In genomic region chr1:53888716-53889115, GRCh38 we compare ENCODE assay signal across 9 cellular contexts. TPM values are rescaled to one million over a fixed set of nuclear protein-coding genes. Genes with fewer than 3 reads are reported as not detected.
DNase-seq lines count a peak whose midpoint lies in the region; ATAC-seq, FAIRE-seq and TF ChIP-seq lines count a peak whose summit lies in the region.
"Had no signal": no experiment of that assay in that cellular context is flagged by ENCODE, and none has a peak within 500 bp of the region (broad histone marks: within the 10 kb centered on the region; RNA-seq: fewer than 3 reads in every experiment).

No MANE protein-coding gene starts in this region.

- H3K27ac ChIP-seq in DND-41 (ENCODE audit: low read length) (peak overlapping the region; percentile 79; the same call in 1 of the 2 replicates), RWPE2 (ENCODE audit: poor library complexity, severe bottlenecking) (no peak overlapping the region), endothelial cell of umbilical vein (ENCODE audit: insufficient read depth, low read depth, low read length) (no peak overlapping the region), parathyroid adenoma (peak overlapping the region; percentile 65), foreskin keratinocyte (no peak overlapping the region)

- no TSS peak for BruUV-seq in endothelial cell of umbilical vein (replicated peaks; lab: Mats Ljungman, UMichigan)

- DNase-seq in DND-41 (no peak), RWPE2 (ENCODE audit: low spot score) (no peak), endothelial cell of umbilical vein (ENCODE audit: low read depth, low spot score) (peak; percentile 41), NCI-H524 treated with DMSO at 0.1 percent for 48 hours (lab: John Stamatoyannopoulos, UW) (no peak), foreskin keratinocyte (no peak)

- no peak overlapping the region; the same call in 1 of the 2 replicates for H2AFZ ChIP-seq in DND-41 (ENCODE audit: low read depth, low read length)
- no peak overlapping the region for H2AFZ ChIP-seq in endothelial cell of umbilical vein (ENCODE audit: low read depth, low read length)
- no peak overlapping the region for H2AFZ ChIP-seq in parathyroid adenoma

- no peak for TF ChIP-seq POLR2A in endothelial cell of umbilical vein (IDR thresholded peaks at IDR 0.05; ENCODE audit: low read depth, low read length)

- CTCF ChIA-PET in endothelial cell of umbilical vein (lab: Charles Lee): interaction anchor here (2.5 kb wide), 1 partner anchor 10 kb away, joined by 12 read pairs; no protein-coding TSS in a partner anchor

- H3K4me3 ChIP-seq in DND-41 (ENCODE audit: low read depth in 1 of 2, low read length in 2 of 2): peak overlapping the region; percentile 81 to 98; a peak in 2 of 4 replicates
- peak overlapping the region; percentile 79 for H3K4me3 ChIP-seq in RWPE2 (ENCODE audit: severe bottlenecking)
- peak overlapping the region in 1 of 3 experiments; percentile 67 for H3K4me3 ChIP-seq in endothelial cell of umbilical vein (replicated peaks in 1 of 3; ENCODE audit: insufficient read depth in 1 of 3, low read depth in 1 of 3, low read length in 3 of 3)
- H3K4me3 ChIP-seq in parathyroid adenoma (ENCODE audit: low read depth, low read length): peak overlapping the region; percentile 96

- POLR2A ChIA-PET in endothelial cell of umbilical vein (lab: Charles Lee): no interaction called here

- peak overlapping the region; percentile 71 for H3K9ac ChIP-seq in DND-41 (ENCODE audit: low read depth, low read length)
- H3K9ac ChIP-seq in endothelial cell of umbilical vein (replicated peaks; ENCODE audit: extremely low read depth, insufficient read depth, low read length): no peak overlapping the region
- no peak overlapping the region for H3K9ac ChIP-seq in parathyroid adenoma

- H3K27me3 ChIP-seq in DND-41 (ENCODE audit: insufficient read depth, low read length, poor library complexity) (no peaks in the 10 kb centered on the region), RWPE2 (ENCODE audit: insufficient read depth, poor library complexity, severe bottlenecking) (no peaks in the 10 kb centered on the region), endothelial cell of umbilical vein (ENCODE audit: control insufficient read depth in 2 of 2, insufficient read depth in 2 of 2, low read length in 2 of 2) (no peaks in the 10 kb centered on the region), parathyroid adenoma (ENCODE audit: control insufficient read depth, insufficient read depth, low read length) (no peaks in the 10 kb centered on the region), foreskin keratinocyte (no peaks in the 10 kb centered on the region)

- H3K36me3 ChIP-seq in DND-41 (ENCODE audit: insufficient read depth, low read length): peaks cover 3% of the 10 kb centered on the region
- no peaks in the 10 kb centered on the region for H3K36me3 ChIP-seq in RWPE2 (ENCODE audit: low read depth)
- no peaks in the 10 kb centered on the region for H3K36me3 ChIP-seq in endothelial cell of umbilical vein (ENCODE audit: control insufficient read depth in 2 of 2, extremely low read depth in 1 of 2, insufficient read depth in 2 of 2, low read length in 2 of 2)
- H3K36me3 ChIP-seq in parathyroid adenoma (ENCODE audit: control insufficient read depth, insufficient read depth, low read length): no peaks in the 10 kb centered on the region

- no peak for FAIRE-seq in endothelial cell of umbilical vein (lab: Jason Lieb, UNC)

- H3K4me1 ChIP-seq in DND-41 (ENCODE audit: insufficient read depth, low read length): peaks cover 23% of the 10 kb centered on the region
- peaks cover 4% of the 10 kb centered on the region for H3K4me1 ChIP-seq in RWPE2 (ENCODE audit: insufficient read depth, poor library complexity, severe bottlenecking)
- peaks cover 8% of the 10 kb centered on the region for H3K4me1 ChIP-seq in endothelial cell of umbilical vein (ENCODE audit: control insufficient read depth, extremely low read depth, insufficient read depth, low read length)
- peaks cover 5% of the 10 kb centered on the region for H3K4me1 ChIP-seq in parathyroid adenoma
- peaks cover 6% of the 10 kb centered on the region for H3K4me1 ChIP-seq in foreskin keratinocyte

- no peak for ATAC-seq in DND-41 (ENCODE audit: insufficient read depth, low read depth)
- ATAC-seq in RWPE2 (ENCODE audit: low read depth): no peak
- no peak for ATAC-seq in HG02642 (IDR thresholded peaks at IDR 0.05; ENCODE audit: poor library complexity, unreplicated experiment)
- no peak for ATAC-seq in GM18907 (IDR thresholded peaks at IDR 0.05; ENCODE audit: unreplicated experiment)
- ATAC-seq in foreskin keratinocyte: no peak

- dilution Hi-C loops in endothelial cell of umbilical vein (cut with MboI; ENCODE audit: extremely low pct_ligation_motif_present, low sequenced_read_pairs): no loop called here

- H3K4me2 ChIP-seq in DND-41 (ENCODE audit: insufficient read depth, low read length) (peak overlapping the region; percentile 95), endothelial cell of umbilical vein (ENCODE audit: insufficient read depth, low read length) (peak overlapping the region; percentile 36), parathyroid adenoma (ENCODE audit: low read length) (peak overlapping the region; percentile 70)

- peaks cover 6% of the 10 kb centered on the region for H3K79me2 ChIP-seq in DND-41 (ENCODE audit: insufficient read depth, low read length)
- no peaks in the 10 kb centered on the region for H3K79me2 ChIP-seq in endothelial cell of umbilical vein (ENCODE audit: control insufficient read depth, insufficient read depth, low read length)
- H3K79me2 ChIP-seq in parathyroid adenoma: no peaks in the 10 kb centered on the region

- intact Hi-C loops in endothelial cell of umbilical vein (cut with micrococcal nuclease): loop anchor here (1.0 to 2.0 kb wide), 2 partner anchors 50 to 57 kb away; partner anchors contain the start of genes IFT25 and NDC1

- no peaks in the 10 kb centered on the region for H3K9me1 ChIP-seq in endothelial cell of umbilical vein (replicated peaks; ENCODE audit: control insufficient read depth, extremely low read depth, insufficient read depth, low read length)

- no peaks in the 10 kb centered on the region for H3K9me3 ChIP-seq in DND-41 (ENCODE audit: insufficient read depth, low read length, severe bottlenecking)
- no peaks in the 10 kb centered on the region for H3K9me3 ChIP-seq in RWPE2 (ENCODE audit: severe bottlenecking)
- H3K9me3 ChIP-seq in endothelial cell of umbilical vein (replicated peaks; ENCODE audit: control insufficient read depth, insufficient read depth, low read length): no peaks in the 10 kb centered on the region
- no peaks in the 10 kb centered on the region for H3K9me3 ChIP-seq in parathyroid adenoma (ENCODE audit: control insufficient read depth, low read length)

- H4K20me1 ChIP-seq in DND-41 (ENCODE audit: insufficient read depth, low read length) (no peaks in the 10 kb centered on the region), endothelial cell of umbilical vein (replicated peaks; ENCODE audit: control insufficient read depth, extremely low read depth, insufficient read depth, low read length) (no peaks in the 10 kb centered on the region)

- TF ChIP-seq CTCF in DND-41 (IDR thresholded peaks at IDR 0.05; ENCODE audit: borderline replicate concordance, extremely low read depth, low read length, poor library complexity, severe bottlenecking): no peak
- no peak for TF ChIP-seq CTCF in RWPE2 (IDR thresholded peaks at IDR 0.05; ENCODE audit: poor library complexity, severe bottlenecking)
- no peak for TF ChIP-seq CTCF in endothelial cell of umbilical vein (IDR thresholded peaks at IDR 0.05; ENCODE audit: extremely low read depth in 1 of 2, insufficient read depth in 1 of 2, low read depth in 1 of 2, low read length in 2 of 2)
- TF ChIP-seq CTCF in parathyroid adenoma (IDR thresholded peaks at IDR 0.05): no peak
- no peak for TF ChIP-seq CTCF in foreskin keratinocyte (conservative IDR thresholded peaks at IDR 0.05)

RNA-seq across cellular contexts. Expression of gene YIPF1, which starts 0.9 kb away (rescaled TPM):
- total RNA-seq in endothelial cell of umbilical vein (14.8 TPM in 2 replicates), foreskin keratinocyte (21.8 and 25.7 TPM in 2 replicates)
- polyA plus RNA-seq in endothelial cell of umbilical vein (26.2 and 28.1 TPM in 2 replicates), foreskin keratinocyte (22.2 and 22.6 TPM in 2 replicates)
- 20.5 and 23.6 TPM in 2 replicates for polyA plus RNA-seq in endothelial cell of umbilical vein (2011; cell fraction: cytosol; rRNA removed)
- polyA plus RNA-seq in endothelial cell of umbilical vein (2011; cell fraction: nucleus; rRNA removed): 19.9 and 21.6 TPM in 2 replicates
- polyA plus RNA-seq in endothelial cell of umbilical vein (2012): 15.1 and 18.8 TPM in 2 replicates
- 25.5 and 29.5 TPM in 2 replicates for polyA minus RNA-seq in endothelial cell of umbilical vein
- polyA minus RNA-seq in endothelial cell of umbilical vein (2011; cell fraction: cytosol; rRNA and poly(A)+ RNA removed): 6.6 TPM
- polyA minus RNA-seq in endothelial cell of umbilical vein (2011; cell fraction: nucleus; rRNA and poly(A)+ RNA removed): 6.6 and 9.8 TPM in 2 replicates

RNA-seq across cellular contexts. Expression of gene DIO1, which starts 5.3 kb away (rescaled TPM):
- total RNA-seq in endothelial cell of umbilical vein (not detected in 2 replicates), foreskin keratinocyte (not detected in 2 replicates)
- polyA plus RNA-seq in endothelial cell of umbilical vein (not detected in 2 replicates), foreskin keratinocyte (not detected in 2 replicates)
- not detected in 2 replicates for polyA plus RNA-seq in endothelial cell of umbilical vein (2011; cell fraction: cytosol; rRNA removed)
- not detected in 2 replicates for polyA plus RNA-seq in endothelial cell of umbilical vein (2011; cell fraction: nucleus; rRNA removed)
- 0.09 and 0.16 TPM in 2 replicates for polyA plus RNA-seq in endothelial cell of umbilical vein (2012)
- polyA minus RNA-seq in endothelial cell of umbilical vein: not detected in 2 replicates
- polyA minus RNA-seq in endothelial cell of umbilical vein (2011; cell fraction: cytosol; rRNA and poly(A)+ RNA removed): not detected
- polyA minus RNA-seq in endothelial cell of umbilical vein (2011; cell fraction: nucleus; rRNA and poly(A)+ RNA removed): not detected in 2 replicates
- total RNA-seq: Right ventricle myocardium inferior had no signal

RNA-seq across cellular contexts. Expression of gene NDC1, which starts 50.6 kb away (rescaled TPM):
- total RNA-seq in endothelial cell of umbilical vein (29.2 and 30.2 TPM in 2 replicates), foreskin keratinocyte (34.4 and 40.0 TPM in 2 replicates)
- polyA plus RNA-seq in endothelial cell of umbilical vein (21.9 and 23.2 TPM in 2 replicates), foreskin keratinocyte (12.1 and 17.4 TPM in 2 replicates)
- 15.2 and 17.3 TPM in 2 replicates for polyA plus RNA-seq in endothelial cell of umbilical vein (2011; cell fraction: cytosol; rRNA removed)
- 10.8 and 12.3 TPM in 2 replicates for polyA plus RNA-seq in endothelial cell of umbilical vein (2011; cell fraction: nucleus; rRNA removed)
- 11.1 and 23.9 TPM in 2 replicates for polyA plus RNA-seq in endothelial cell of umbilical vein (2012)
- 67.3 and 69.5 TPM in 2 replicates for polyA minus RNA-seq in endothelial cell of umbilical vein
- 64.5 TPM for polyA minus RNA-seq in endothelial cell of umbilical vein (2011; cell fraction: cytosol; rRNA and poly(A)+ RNA removed)
- 14.1 and 22.1 TPM in 2 replicates for polyA minus RNA-seq in endothelial cell of umbilical vein (2011; cell fraction: nucleus; rRNA and poly(A)+ RNA removed)

RNA-seq across cellular contexts. Expression of gene IFT25, which starts 56.8 kb away (rescaled TPM):
- 31.4 and 34.0 TPM in 2 replicates for total RNA-seq in endothelial cell of umbilical vein
- 8.4 and 13.0 TPM in 2 replicates for polyA plus RNA-seq in endothelial cell of umbilical vein
- polyA plus RNA-seq in endothelial cell of umbilical vein (2011; cell fraction: cytosol; rRNA removed): 24.3 and 29.0 TPM in 2 replicates
- polyA plus RNA-seq in endothelial cell of umbilical vein (2011; cell fraction: nucleus; rRNA removed): 17.4 and 23.7 TPM in 2 replicates
- 28.7 and 44.1 TPM in 2 replicates for polyA plus RNA-seq in endothelial cell of umbilical vein (2012)
- polyA minus RNA-seq in endothelial cell of umbilical vein: 3.4 and 5.1 TPM in 2 replicates
- polyA minus RNA-seq in endothelial cell of umbilical vein (2011; cell fraction: cytosol; rRNA and poly(A)+ RNA removed): 10.3 TPM
- polyA minus RNA-seq in endothelial cell of umbilical vein (2011; cell fraction: nucleus; rRNA and poly(A)+ RNA removed): 10.1 and 18.3 TPM in 2 replicates
- 35.2 and 42.3 TPM in 2 replicates for total RNA-seq in foreskin keratinocyte
- polyA plus RNA-seq in foreskin keratinocyte: 49.5 and 55.5 TPM in 2 replicates

RNA-seq across cellular contexts. Expression of gene LRRC42, which starts 57.4 kb away (rescaled TPM):
- total RNA-seq in endothelial cell of umbilical vein (26.1 and 28.1 TPM in 2 replicates), foreskin keratinocyte (53.9 and 71.2 TPM in 2 replicates)
- polyA plus RNA-seq in endothelial cell of umbilical vein (21.8 and 25.3 TPM in 2 replicates), foreskin keratinocyte (52.0 and 71.4 TPM in 2 replicates)
- polyA plus RNA-seq in endothelial cell of umbilical vein (2011; cell fraction: cytosol; rRNA removed): 35.6 and 38.0 TPM in 2 replicates
- polyA plus RNA-seq in endothelial cell of umbilical vein (2011; cell fraction: nucleus; rRNA removed): 18.3 and 20.5 TPM in 2 replicates
- 29.6 and 30.9 TPM in 2 replicates for polyA plus RNA-seq in endothelial cell of umbilical vein (2012)
- polyA minus RNA-seq in endothelial cell of umbilical vein: 16.1 and 24.7 TPM in 2 replicates
- polyA minus RNA-seq in endothelial cell of umbilical vein (2011; cell fraction: cytosol; rRNA and poly(A)+ RNA removed): 14.3 TPM
- polyA minus RNA-seq in endothelial cell of umbilical vein (2011; cell fraction: nucleus; rRNA and poly(A)+ RNA removed): 8.1 and 8.9 TPM in 2 replicates

Comparison
In these comparisons a context has a peak if more than half of its experiments do, and no peak if none do; other contexts are left out.
1. H3K27ac ChIP-seq: peak in DND-41 (single experiment) and parathyroid adenoma (single experiment); none in RWPE2 (single experiment), endothelial cell of umbilical vein (single experiment) and foreskin keratinocyte (single experiment).
2. H3K4me2 ChIP-seq: peak in every context shown above with its lines; median percentile 95 in DND-41; 70 in parathyroid adenoma; 36 in endothelial cell of umbilical vein.